In genomic region chr22:44085743-44086741, GRCh38 we compare ENCODE assay signal across 8 cellular contexts.
DNase-seq lines count a peak whose midpoint lies in the region; ATAC-seq and TF ChIP-seq lines count a peak whose summit lies in the region.

No MANE protein-coding gene starts in this region.

- H3K9ac ChIP-seq in skeletal muscle tissue (ENCODE audit: low read depth in 1 of 3, low read length in 3 of 3), result peak overlapping the region; percentile 69 to 86 (median 74)

- H3K9me3 Mint-ChIP-seq in activated CD4-positive, alpha-beta memory T cell treated with anti-CD3 and anti-CD28 coated beads, Interleukin-2, amount 10 ng/mL, durations not matched to agents 7 days and 5 days, result no peaks in the 10 kb centered on the region
- no peaks in the 10 kb centered on the region for H3K9me3 Mint-ChIP-seq in osteocyte (ENCODE audit: unreplicated experiment)

- POLR2A ChIA-PET in AG04449 (lab: Yijun Ruan, JAX), result no interaction called here
- POLR2A ChIA-PET in activated CD4-positive, alpha-beta memory T cell treated with anti-CD3 and anti-CD28 coated beads, Interleukin-2, amount 10 ng/mL, durations not matched to agents 7 days and 5 days (lab: Charles Lee), result interaction anchor here (0.6 to 1.3 kb wide), 4 partner anchors 71 to 539 kb away, joined by 3 to 6 read pairs (median 5); no protein-coding TSS in a partner anchor

- ATAC-seq in T-helper 17 cell, result no peak

- no peak for DNase-seq in AG04449 (ENCODE audit: low read depth, low spot score)
- DNase-seq in GM06990 (ENCODE audit: extremely low read depth, insufficient read length), result peak; percentile 34
- peak; percentile 41 for DNase-seq in NCI-H1694 (lab: John Stamatoyannopoulos, UW)
- DNase-seq in activated CD4-positive, alpha-beta memory T cell treated with anti-CD3 and anti-CD28 coated beads, Interleukin-2, amount 10 ng/mL, durations not matched to agents 7 days and 5 days, result peak; percentile 34
- peak; percentile 81 for DNase-seq in left ventricle myocardium inferior
- DNase-seq in osteocyte (ENCODE audit: extremely low spot score, unreplicated experiment), result no peak
- no peak for DNase-seq in T-helper 17 cell

- H3K4me1 Mint-ChIP-seq in activated CD4-positive, alpha-beta memory T cell treated with anti-CD3 and anti-CD28 coated beads, Interleukin-2, amount 10 ng/mL, durations not matched to agents 7 days and 5 days, result peaks cover 2% of the 10 kb centered on the region
- H3K4me1 Mint-ChIP-seq in osteocyte (ENCODE audit: unreplicated experiment) (peaks cover 4% of the 10 kb centered on the region), T-helper 17 cell (peaks cover 8% of the 10 kb centered on the region)

- H3K4me1 ChIP-seq in left ventricle myocardium inferior, result peaks cover 82% of the 10 kb centered on the region
- H3K4me1 ChIP-seq in skeletal muscle tissue (ENCODE audit: control insufficient read depth in 3 of 3, insufficient read depth in 3 of 3, low read length in 3 of 3), result peaks cover 59 to 81% (median 77%) of the 10 kb centered on the region in 3 donors

- H3K9me3 ChIP-seq in left ventricle myocardium inferior (replicated peaks), result peaks cover 9% of the 10 kb centered on the region
- H3K9me3 ChIP-seq in skeletal muscle tissue (ENCODE audit: control insufficient read depth in 3 of 3, low read length in 3 of 3), result no peaks in the 10 kb centered on the region
- H3K9me3 ChIP-seq in T-helper 17 cell (ENCODE audit: control insufficient read depth, low read length, poor library complexity, severe bottlenecking), result no peaks in the 10 kb centered on the region

- peak; percentile 24 for TF ChIP-seq CTCF in AG04449 (IDR thresholded peaks at IDR 0.05; ENCODE audit: insufficient read depth, low read length, missing control alignments)
- TF ChIP-seq CTCF in GM06990 (IDR thresholded peaks at IDR 0.05; ENCODE audit: insufficient read depth, low read length, poor library complexity, severe bottlenecking), result peak; percentile 67
- peak; percentile 67 for TF ChIP-seq CTCF in left ventricle myocardium inferior (IDR thresholded peaks at IDR 0.05; ENCODE audit: borderline replicate concordance)
- TF ChIP-seq CTCF in osteocyte (IDR thresholded peaks at IDR 0.05), result no peak

- H3K36me3 ChIP-seq in GM06990 (ENCODE audit: control insufficient read depth, insufficient read depth, low read length) (peaks cover 12% of the 10 kb centered on the region), left ventricle myocardium inferior (peaks cover 29% of the 10 kb centered on the region), skeletal muscle tissue (ENCODE audit: control insufficient read depth in 3 of 3, insufficient read depth in 3 of 3, low read length in 3 of 3) (peaks cover 0 to 5% (median 0%) of the 10 kb centered on the region in 3 donors)

- CTCF ChIA-PET in AG04449 (lab: Yijun Ruan, JAX), result interaction anchor here (0.7 to 9.5 kb wide), 21 partner anchors 8 to 570 kb away, joined by 3 to 226 read pairs (median 4); partner anchors contain the start of gene SAMM50
- CTCF ChIA-PET in activated CD4-positive, alpha-beta memory T cell treated with anti-CD3 and anti-CD28 coated beads, Interleukin-2, amount 10 ng/mL, durations not matched to agents 7 days and 5 days (lab: Charles Lee), result interaction anchor here (1.1 to 6.3 kb wide), 14 partner anchors 13 to 687 kb away, joined by 3 to 116 read pairs (median 4); partner anchors contain the start of gene PARVG

- peak overlapping the region; percentile 74 for H3K27ac ChIP-seq in left ventricle myocardium inferior (replicated peaks)
- peak overlapping the region; percentile 79 for H3K27ac ChIP-seq in skeletal muscle tissue (ENCODE audit: low read depth, low read length)

- H3K27me3 Mint-ChIP-seq in activated CD4-positive, alpha-beta memory T cell treated with anti-CD3 and anti-CD28 coated beads, Interleukin-2, amount 10 ng/mL, durations not matched to agents 7 days and 5 days, result no peaks in the 10 kb centered on the region
- H3K27me3 Mint-ChIP-seq in osteocyte (ENCODE audit: unreplicated experiment) (no peaks in the 10 kb centered on the region), T-helper 17 cell (no peaks in the 10 kb centered on the region)

- no peak overlapping the region for H3K4me3 ChIP-seq in AG04449 (ENCODE audit: low read depth, low read length)
- H3K4me3 ChIP-seq in GM06990 (replicated peaks; ENCODE audit: low read depth, low read length), result no peak overlapping the region
- H3K4me3 ChIP-seq in left ventricle myocardium inferior, result no peak overlapping the region
- H3K4me3 ChIP-seq in skeletal muscle tissue (ENCODE audit: low read length in 3 of 3), result peak overlapping the region; percentile 41 to 70 (median 51)

- no peak overlapping the region for H3K27ac Mint-ChIP-seq in activated CD4-positive, alpha-beta memory T cell treated with anti-CD3 and anti-CD28 coated beads, Interleukin-2, amount 10 ng/mL, durations not matched to agents 7 days and 5 days
- H3K27ac Mint-ChIP-seq in osteocyte (ENCODE audit: unreplicated experiment) (no peak overlapping the region), T-helper 17 cell (no peak overlapping the region)

- H3K27me3 ChIP-seq in GM06990 (replicated peaks; ENCODE audit: control insufficient read depth, insufficient read depth, low read length), result no peaks in the 10 kb centered on the region
- H3K27me3 ChIP-seq in left ventricle myocardium inferior (ENCODE audit: low read depth), result no peaks in the 10 kb centered on the region
- no peaks in the 10 kb centered on the region for H3K27me3 ChIP-seq in skeletal muscle tissue (ENCODE audit: control insufficient read depth in 3 of 3, insufficient read depth in 3 of 3, low read length in 3 of 3)

- no peaks in the 10 kb centered on the region for H3K36me3 Mint-ChIP-seq in activated CD4-positive, alpha-beta memory T cell treated with anti-CD3 and anti-CD28 coated beads, Interleukin-2, amount 10 ng/mL, durations not matched to agents 7 days and 5 days (ENCODE audit: low read depth)
- H3K36me3 Mint-ChIP-seq in osteocyte (ENCODE audit: unreplicated experiment), result no peaks in the 10 kb centered on the region
- peaks cover 4% of the 10 kb centered on the region for H3K36me3 Mint-ChIP-seq in T-helper 17 cell (ENCODE audit: low read depth)

- H3K4me3 Mint-ChIP-seq in activated CD4-positive, alpha-beta memory T cell treated with anti-CD3 and anti-CD28 coated beads, Interleukin-2, amount 10 ng/mL, durations not matched to agents 7 days and 5 days, result no peak overlapping the region
- H3K4me3 Mint-ChIP-seq in osteocyte (ENCODE audit: unreplicated experiment), result no peak overlapping the region
- H3K4me3 Mint-ChIP-seq in T-helper 17 cell, result no peak overlapping the region

- intact Hi-C loops in left ventricle myocardium inferior (cut with micrococcal nuclease), result no loop called here

Comparison
In these comparisons a context has a peak if more than half of its experiments do, and no peak if none do; other contexts are left out.
1. DNase-seq: peak in GM06990 (single experiment), NCI-H1694 (single experiment), activated CD4-positive, alpha-beta memory T cell treated with anti-CD3 and anti-CD28 coated beads, Interleukin-2, amount 10 ng/mL, durations not matched to agents 7 days and 5 days (single experiment) and left ventricle myocardium inferior (single experiment); none in AG04449 (single experiment), osteocyte (single experiment) and T-helper 17 cell (0 of 3).
2. H3K4me3 ChIP-seq: peak in skeletal muscle tissue (3 of 3); none in AG04449 (single experiment), GM06990 (single experiment) and left ventricle myocardium inferior (single experiment).